Comparison of ENCODE assay signal across 1 cellular context in genomic region chr5:176653401-176653800, GRCh38.
TF ChIP-seq lines count a peak whose summit lies in the region.

No MANE protein-coding gene starts in this region.

TF ChIP-seq in K562, 482 proteins besides CTCF, POLR2A, EP300 and RAD21:
- TF ChIP-seq YBX1 (IDR thresholded peaks at IDR 0.05) (no peak), EGR1 (conservative IDR thresholded peaks at IDR 0.05) (peak; percentile 99), TCF3 (CRISPR knock-in tag; IDR thresholded peaks at IDR 0.05) (no peak; the same call in 1 of the 2 replicates), MYNN (IDR thresholded peaks at IDR 0.05) (peak; percentile 90), MYNN (CRISPR knock-in tag; IDR thresholded peaks at IDR 0.05) (no peak), ELF1 (tag; IDR thresholded peaks at IDR 0.05) (no peak), CBFA2T3 (IDR thresholded peaks at IDR 0.05) (peak; percentile 62)
TF ChIP-seq in K562: peak in this region for 3.
